In the genomic region with DNA sequence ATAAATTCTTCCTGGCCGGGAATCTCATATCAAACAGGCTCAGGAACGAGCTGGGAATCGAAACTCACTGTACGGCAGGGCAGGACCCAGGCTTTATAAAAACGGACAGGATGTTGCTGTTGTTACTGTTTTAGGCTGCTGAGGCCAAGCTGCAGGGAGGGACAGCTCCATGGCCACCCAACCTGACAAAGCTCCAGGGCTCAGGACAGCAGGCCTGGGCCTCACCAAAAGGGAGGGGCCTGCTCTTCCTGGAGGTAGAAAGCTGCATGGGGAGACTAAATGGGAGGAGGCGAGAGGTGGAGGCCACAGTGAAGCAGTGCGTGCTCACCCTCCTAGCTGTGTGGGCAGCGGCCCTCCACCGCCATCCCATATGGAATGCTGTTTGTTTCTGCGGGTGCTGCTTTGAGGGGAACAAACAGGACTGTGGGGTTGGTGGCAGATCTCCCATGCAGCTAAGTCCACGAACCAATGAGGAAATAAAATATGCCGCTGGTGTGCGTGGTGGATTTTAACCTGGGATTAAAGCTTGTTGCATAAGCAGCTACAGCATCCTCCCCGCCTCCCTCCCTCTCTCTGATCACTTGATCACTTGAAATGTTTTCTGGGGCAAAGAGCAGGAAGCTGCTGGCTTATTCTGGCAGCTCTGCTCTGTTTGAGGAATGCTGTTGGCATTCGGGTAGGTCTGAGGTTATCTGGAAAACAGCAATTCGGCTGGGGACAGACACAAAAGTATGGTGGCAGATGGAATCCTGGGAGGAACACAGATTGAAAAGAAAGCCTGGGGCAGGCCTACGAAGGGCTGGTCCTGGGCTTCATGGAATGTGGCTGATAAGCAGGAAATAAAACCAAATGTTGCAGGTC, we compare ENCODE assay signal across 8 cellular contexts. TPM values are rescaled to one million over a fixed set of nuclear protein-coding genes. Genes with fewer than 3 reads are reported as not detected.
DNase-seq lines count a peak whose midpoint lies in the region; ATAC-seq, FAIRE-seq and TF ChIP-seq lines count a peak whose summit lies in the region.

No MANE protein-coding gene starts in this region.

- H3K27me3 Mint-ChIP-seq in astrocyte (ENCODE audit: low read depth, unreplicated experiment): no peaks in the 10 kb centered on the region

- POLR2A ChIA-PET in AG04449 (lab: Yijun Ruan, JAX): interaction anchor here (0.7 to 5.9 kb wide), 9 partner anchors 9 to 86 kb away, joined by 3 to 66 read pairs (median 9); no protein-coding TSS in a partner anchor

- no peak for FAIRE-seq in astrocyte (lab: Jason Lieb, UNC)

- DNase-seq in AG04449 (ENCODE audit: low read depth, low spot score): peak; percentile 91
- peak; percentile 81 for DNase-seq in GM03348 (ENCODE audit: low spot score)
- DNase-seq in NCI-H526 (lab: John Stamatoyannopoulos, UW): peak; percentile 75 to 84
- peak; percentile 90 for DNase-seq in astrocyte (ENCODE audit: low read depth)
- DNase-seq in hippocampal formation (lab: John Stamatoyannopoulos, UW): peak; percentile 64 to 91

- peak overlapping the region; percentile 86 for H3K9ac ChIP-seq in astrocyte (ENCODE audit: low read length)
- peak overlapping the region; percentile 37 for H3K9ac ChIP-seq in rectal smooth muscle tissue (ENCODE audit: low read length)

- ATAC-seq in HG03460 (IDR thresholded peaks at IDR 0.05; ENCODE audit: unreplicated experiment) (no peak), HG03354 (IDR thresholded peaks at IDR 0.05; ENCODE audit: poor library complexity, severe bottlenecking, unreplicated experiment) (no peak)

- TF ChIP-seq CTCF in AG04449 (IDR thresholded peaks at IDR 0.05; ENCODE audit: insufficient read depth, low read length, missing control alignments) (no peak), astrocyte (IDR thresholded peaks at IDR 0.05; ENCODE audit: insufficient read depth, low read depth, low read length) (no peak)

- H3K4me1 ChIP-seq in astrocyte (ENCODE audit: insufficient read depth, low read length): peaks cover 74% of the 10 kb centered on the region
- peaks cover 72% of the 10 kb centered on the region for H3K4me1 ChIP-seq in rectal smooth muscle tissue (ENCODE audit: control insufficient read depth, insufficient read depth, low read length)

- H3K27ac Mint-ChIP-seq in astrocyte (ENCODE audit: unreplicated experiment): peak overlapping the region; percentile 99

- H3K27ac ChIP-seq in astrocyte (ENCODE audit: low read depth, low read length) (peak overlapping the region; percentile 95), rectal smooth muscle tissue (ENCODE audit: low read depth, low read length) (peak overlapping the region; percentile 96)

- H3K9me3 Mint-ChIP-seq in astrocyte (ENCODE audit: unreplicated experiment): no peaks in the 10 kb centered on the region

- CTCF ChIA-PET in AG04449 (lab: Yijun Ruan, JAX): interaction anchor here (0.7 to 10.7 kb wide), 8 partner anchors 8 to 262 kb away, joined by 3 to 112 read pairs (median 4); no protein-coding TSS in a partner anchor

- no peaks in the 10 kb centered on the region for H3K9me3 ChIP-seq in astrocyte (ENCODE audit: insufficient read depth, low read depth, low read length)

- H3K79me2 ChIP-seq in astrocyte (ENCODE audit: insufficient read depth, low read length): peaks cover 26% of the 10 kb centered on the region

- peaks cover 75% of the 10 kb centered on the region for H3K4me1 Mint-ChIP-seq in astrocyte (ENCODE audit: low read depth, unreplicated experiment)

- H3K4me3 ChIP-seq in AG04449 (ENCODE audit: low read depth, low read length): peak overlapping the region; percentile 33
- no peak overlapping the region for H3K4me3 ChIP-seq in astrocyte (ENCODE audit: insufficient read depth, low read depth, low read length)
- H3K4me3 ChIP-seq in rectal smooth muscle tissue (ENCODE audit: low read length): peak overlapping the region; percentile 31

- H3K4me2 ChIP-seq in astrocyte (ENCODE audit: low read length): peak overlapping the region; percentile 71

- H3K36me3 Mint-ChIP-seq in astrocyte (ENCODE audit: low read depth, unreplicated experiment): no peaks in the 10 kb centered on the region

- no peaks in the 10 kb centered on the region for H3K36me3 ChIP-seq in astrocyte (ENCODE audit: insufficient read depth, low read length)
- no peaks in the 10 kb centered on the region for H3K36me3 ChIP-seq in rectal smooth muscle tissue (ENCODE audit: control insufficient read depth, insufficient read depth, low read length)

- H3K27me3 ChIP-seq in astrocyte (ENCODE audit: insufficient read depth, low read length) (no peaks in the 10 kb centered on the region), rectal smooth muscle tissue (ENCODE audit: control insufficient read depth, insufficient read depth, low read length) (no peaks in the 10 kb centered on the region)

- peak overlapping the region; percentile 77 for H3K4me3 Mint-ChIP-seq in astrocyte (ENCODE audit: unreplicated experiment)

- H4K20me1 ChIP-seq in astrocyte (ENCODE audit: insufficient read depth, low read length): no peaks in the 10 kb centered on the region

- H2AFZ ChIP-seq in astrocyte (ENCODE audit: low read depth, low read length): peak overlapping the region; percentile 29

RNA-seq across cellular contexts. Expression of gene ZMYND8, which starts 2.4 kb away (rescaled TPM):
- total RNA-seq in astrocyte: 43.9 and 45.8 TPM in 2 replicates
